Comparison of ENCODE assay signal across 30 cellular contexts in genomic region chr11:47433157-47433556, GRCh38. TPM values are rescaled to one million over a fixed set of nuclear protein-coding genes. Genes with fewer than 3 reads are reported as not detected.
A peak's percentile ranks its signal among the peaks of the same experiment; 100 is the strongest.
DNase-seq lines count a peak whose midpoint lies in the region; ATAC-seq and TF ChIP-seq lines count a peak whose summit lies in the region.
"Had no signal": no experiment of that assay in that cellular context is flagged by ENCODE, and none has a peak within 500 bp of the region (broad histone marks: within the 10 kb centered on the region; RNA-seq: fewer than 3 reads in every experiment).

No MANE protein-coding gene starts in this region.

- POLR2A ChIA-PET in Caco-2 (lab: Charles Lee), result no interaction called here

- no peak overlapping the region for H3K4me3 Mint-ChIP-seq in Caco-2 (ENCODE audit: unreplicated experiment)
- H3K4me3 Mint-ChIP-seq: activated CD4-positive, alpha-beta memory T cell treated with anti-CD3 and anti-CD28 coated beads, Interleukin-2, amount 10 ng/mL, durations not matched to agents 7 days and 5 days; activated naive CD4-positive, alpha-beta T cell treated with anti-CD3 and anti-CD28 coated beads for 36 hours; CD4-positive, alpha-beta memory T cell; naive thymus-derived CD4-positive, alpha-beta T cell; T-helper 2 cell treated with Interferon-gamma antibody and Interleukin-4, amounts not matched to agents 5 μg/mL and 100 μg/mL, for 36 hours had no signal

- TF ChIP-seq CTCF in Caco-2 (IDR thresholded peaks at IDR 0.05; ENCODE audit: insufficient read depth in 1 of 2, low read depth in 1 of 2, low read length in 1 of 2, severe bottlenecking in 1 of 2, unreplicated experiment in 1 of 2) (no peak), gastrocnemius medialis (IDR thresholded peaks at IDR 0.05 in 4 of 5, conservative IDR thresholded peaks at IDR 0.05 in 1 of 5) (no peak)

- peak overlapping the region; percentile 20 for H3K27ac Mint-ChIP-seq in Caco-2 (ENCODE audit: unreplicated experiment)
- H3K27ac Mint-ChIP-seq: activated CD4-positive, alpha-beta memory T cell treated with anti-CD3 and anti-CD28 coated beads, Interleukin-2, amount 10 ng/mL, durations not matched to agents 7 days and 5 days; activated naive CD4-positive, alpha-beta T cell treated with anti-CD3 and anti-CD28 coated beads for 36 hours; T-helper 2 cell treated with Interferon-gamma antibody and Interleukin-4, amounts not matched to agents 5 μg/mL and 100 μg/mL, for 36 hours had no signal

- in situ Hi-C loops in gastrocnemius medialis (cut with MboI; ENCODE audit: low sequenced_read_pairs in 4 of 4), result no loop called here

- H3K27me3 ChIP-seq in Caco-2 (replicated peaks; ENCODE audit: control insufficient read depth, insufficient read depth, low read length) (no peaks in the 10 kb centered on the region), SJCRH30 (no peaks in the 10 kb centered on the region), gastrocnemius medialis (no peaks in the 10 kb centered on the region)
- H3K27me3 ChIP-seq: cardiac muscle cell, heart left ventricle, upper lobe of right lung had no signal

- H3K9me3 Mint-ChIP-seq in Caco-2 (ENCODE audit: unreplicated experiment), result no peaks in the 10 kb centered on the region
- H3K9me3 Mint-ChIP-seq: activated CD4-positive, alpha-beta memory T cell treated with anti-CD3 and anti-CD28 coated beads, Interleukin-2, amount 10 ng/mL, durations not matched to agents 7 days and 5 days; activated naive CD4-positive, alpha-beta T cell treated with anti-CD3 and anti-CD28 coated beads for 36 hours; naive thymus-derived CD4-positive, alpha-beta T cell; T-helper 2 cell treated with Interferon-gamma antibody and Interleukin-4, amounts not matched to agents 5 μg/mL and 100 μg/mL, for 36 hours had no signal

- no peaks in the 10 kb centered on the region for H3K27me3 Mint-ChIP-seq in Caco-2 (ENCODE audit: insufficient read depth, unreplicated experiment)
- H3K27me3 Mint-ChIP-seq: activated CD4-positive, alpha-beta memory T cell treated with anti-CD3 and anti-CD28 coated beads, Interleukin-2, amount 10 ng/mL, durations not matched to agents 7 days and 5 days; CD4-positive, alpha-beta memory T cell; naive thymus-derived CD4-positive, alpha-beta T cell had no signal

- no peaks in the 10 kb centered on the region for H3K36me3 ChIP-seq in Caco-2 (ENCODE audit: control insufficient read depth, insufficient read depth, low read length)
- H3K36me3 ChIP-seq in SJCRH30, result no peaks in the 10 kb centered on the region
- no peaks in the 10 kb centered on the region for H3K36me3 ChIP-seq in gastrocnemius medialis
- H3K36me3 ChIP-seq: cardiac muscle cell, heart left ventricle, upper lobe of right lung had no signal

- no TSS peak for BruUV-seq in Caco-2 (replicated peaks; lab: Mats Ljungman, UMichigan)

- no peaks in the 10 kb centered on the region for H3K9me3 ChIP-seq in Caco-2
- H3K9me3 ChIP-seq in SJCRH30 (replicated peaks), result no peaks in the 10 kb centered on the region
- no peaks in the 10 kb centered on the region for H3K9me3 ChIP-seq in gastrocnemius medialis
- H3K9me3 ChIP-seq: A549, heart left ventricle, upper lobe of right lung had no signal

- H3K4me1 Mint-ChIP-seq in Caco-2 (ENCODE audit: low read depth, unreplicated experiment), result peaks cover 7% of the 10 kb centered on the region
- H3K4me1 Mint-ChIP-seq: activated CD4-positive, alpha-beta memory T cell treated with anti-CD3 and anti-CD28 coated beads, Interleukin-2, amount 10 ng/mL, durations not matched to agents 7 days and 5 days; CD4-positive, alpha-beta memory T cell had no signal

- CTCF ChIA-PET in Caco-2 (lab: Charles Lee), result interaction anchor here (0.6 kb wide), 1 partner anchor 21 kb away, joined by 4 read pairs; no protein-coding TSS in a partner anchor

- H3K4me1 ChIP-seq in Caco-2 (no peaks in the 10 kb centered on the region), SJCRH30 (peaks cover 6% of the 10 kb centered on the region), gastrocnemius medialis (peaks cover 9 to 24% of the 10 kb centered on the region in 2 donors)
- H3K4me1 ChIP-seq: A549, upper lobe of right lung had no signal

- ATAC-seq in left colon, result peak; percentile 24
- ATAC-seq in gastrocnemius medialis, result no peak
- ATAC-seq in HG03159 (IDR thresholded peaks at IDR 0.05; ENCODE audit: unreplicated experiment), result no peak
- no peak for ATAC-seq in GM21825 (IDR thresholded peaks at IDR 0.05; ENCODE audit: unreplicated experiment)
- ATAC-seq: A549; HCT116; heart left ventricle; naive thymus-derived CD4-positive, alpha-beta T cell; stimulated activated naive CD8-positive, alpha-beta T cell treated with anti-CD3 and anti-CD28 coated beads, Interleukin-15, Interleukin-2, amounts not matched to agents 100 U/mL and 50 U/mL, for 24 hours; upper lobe of right lung had no signal

- no peak for TF ChIP-seq POLR2A in gastrocnemius medialis (IDR thresholded peaks at IDR 0.05)

- intact Hi-C loops in Caco-2 (cut with micrococcal nuclease; ENCODE audit: unreplicated experiment) (no loop called here), left colon (cut with DNase I, micrococcal nuclease) (no loop called here), gastrocnemius medialis (cut with DNase I; ENCODE audit: low total_unique reads) (no loop called here), posterior vena cava (cut with DNase I) (no loop called here)

- H3K4me3 ChIP-seq in Caco-2 (ENCODE audit: low read depth, low read length) (no peak overlapping the region), SJCRH30 (no peak overlapping the region), gastrocnemius medialis (no peak overlapping the region)
- H3K4me3 ChIP-seq: A549, cardiac muscle cell, heart left ventricle, upper lobe of right lung had no signal

- H3K27ac ChIP-seq in SJCRH30 (no peak overlapping the region), gastrocnemius medialis (peak overlapping the region; percentile 5 to 78 (median 74))
- H3K27ac ChIP-seq: A549, cardiac muscle cell, upper lobe of right lung had no signal

- DNase-seq in Caco-2 (peak; percentile 49 to 68), SJCRH30 (peak; percentile 85), left colon (no peak), gastrocnemius medialis (no peak), posterior vena cava (ENCODE audit: low spot score) (no peak)
- no peak for DNase-seq in stimulated activated CD4-positive, alpha-beta T cell treated with anti-CD3 and anti-CD28 coated beads, Interleukin-4, amount 100 ng/mL, for 1 hour
- DNase-seq: activated CD4-positive, alpha-beta memory T cell treated with anti-CD3 and anti-CD28 coated beads, Interleukin-2, amount 10 ng/mL, durations not matched to agents 7 days and 5 days; activated CD4-positive, alpha-beta T cell treated with anti-CD3 and anti-CD28 coated beads for 1 hour; activated CD8-positive, alpha-beta memory T cell treated with anti-CD3 and anti-CD28 coated beads, Interleukin-2, amount 50 U/mL, for 4 hours; activated naive CD4-positive, alpha-beta T cell treated with anti-CD3 and anti-CD28 coated beads for 36 hours; CD4-positive, alpha-beta memory T cell; DMS 273 treated with DMSO at 0.1 percent for 48 hours; erythroblast; naive thymus-derived CD4-positive, alpha-beta T cell; NCI-H1105; NCI-H1930; NCI-H2171 treated with DMSO at 0.1 percent for 48 hours; NCI-H510A; SIG-M5; stimulated activated naive CD8-positive, alpha-beta T cell treated with anti-CD3 and anti-CD28 coated beads, Interleukin-15, Interleukin-2, amounts not matched to agents 100 U/mL and 50 U/mL, for 24 hours; upper lobe of right lung had no signal

- peaks cover 5% of the 10 kb centered on the region for H3K36me3 Mint-ChIP-seq in Caco-2 (ENCODE audit: insufficient read depth, unreplicated experiment)
- H3K36me3 Mint-ChIP-seq: CD4-positive, alpha-beta memory T cell; naive thymus-derived CD4-positive, alpha-beta T cell had no signal

RNA-seq across cellular contexts. Expression of gene PSMC3, which starts 6.9 kb away (rescaled TPM):
- total RNA-seq in Caco-2 (2022) (191 and 196 TPM in 2 replicates), left colon (10 to 100 TPM; 74.8 to 82.5 TPM), gastrocnemius medialis (100 to 1,000 TPM; 243 to 350 (median 329) TPM), posterior vena cava (100 to 1,000 TPM; 104 to 129 TPM)
- 236 and 258 TPM in 2 replicates for total RNA-seq in SJCRH30 (2014; rRNA removed; shearing (Covaris generic))

RNA-seq across cellular contexts. Expression of gene RAPSN, which starts 15.8 kb away (rescaled TPM):
- total RNA-seq in Caco-2 (2022) (0.93 and 2.0 TPM in 2 replicates), left colon (under 1 TPM; 0.61 to 0.70 TPM), gastrocnemius medialis (10 to 100 TPM; 48.9 to 68.6 (median 59.4) TPM), posterior vena cava (under 1 TPM; 0.33 to 0.69 TPM)
- 91.3 and 93.5 TPM in 2 replicates for total RNA-seq in SJCRH30 (2014; rRNA removed; shearing (Covaris generic))
- total RNA-seq: activated naive CD4-positive, alpha-beta T cell treated with anti-CD3 and anti-CD28 coated beads for 36 hours; cardiac muscle cell; temporal lobe had no signal

RNA-seq across cellular contexts. Expression of gene SLC39A13, which starts 24.8 kb away (rescaled TPM):
- total RNA-seq in Caco-2 (2022) (27.1 and 30.8 TPM in 2 replicates), left colon (10 to 100 TPM; 17.9 to 20.2 TPM), gastrocnemius medialis (10 to 100 TPM; 16.8 to 48.9 (median 25.6) TPM), posterior vena cava (10 to 100 TPM; 96.1 to 98.1 TPM)
- total RNA-seq in SJCRH30 (2014; rRNA removed; shearing (Covaris generic)), result 17.3 and 24.4 TPM in 2 replicates

RNA-seq across cellular contexts. Expression of gene SPI1, which starts 54.8 kb away (rescaled TPM):
- total RNA-seq in Caco-2 (2022) (not detected in 2 replicates), left colon (10 to 100 TPM in 1 of 2 donors, 1 to 10 TPM in 1; 5.0 to 15.8 TPM), gastrocnemius medialis (1 to 10 TPM in 3 of 4 donors, under 1 TPM in 1; 0.44 to 7.0 (median 4.2) TPM), posterior vena cava (10 to 100 TPM; 27.7 to 47.0 TPM)
- not detected in 2 replicates for total RNA-seq in SJCRH30 (2014; rRNA removed; shearing (Covaris generic))
- total RNA-seq: activated CD4-positive, alpha-beta memory T cell treated with anti-CD3 and anti-CD28 coated beads, Interleukin-2, amount 10 ng/mL, durations not matched to agents 7 days and 5 days; activated naive CD4-positive, alpha-beta T cell treated with anti-CD3 and anti-CD28 coated beads for 36 hours; cardiac muscle cell; MCF 10A had no signal

Comparison
In these comparisons a context has a peak if more than half of its experiments do, and no peak if none do; other contexts are left out.
1. DNase-seq: peak in Caco-2 (2 of 2) and SJCRH30 (2 of 2); none in left colon (0 of 2), gastrocnemius medialis (0 of 2), stimulated activated CD4-positive, alpha-beta T cell treated with anti-CD3 and anti-CD28 coated beads, Interleukin-4, amount 100 ng/mL, for 1 hour (single experiment) and posterior vena cava (single experiment).
2. RNA of gene RAPSN, which starts 15.8 kb away (total RNA-seq): 91.3 to 93.5 TPM in SJCRH30 and 48.9 to 68.6 TPM in gastrocnemius medialis; 0.93 to 2.0 TPM in Caco-2, 0.61 to 0.70 TPM in left colon and 0.33 to 0.69 TPM in posterior vena cava; every median in the first group is over 10 times any median in the second.